ENCODE assay signal across 15 cellular contexts in the genomic region with DNA sequence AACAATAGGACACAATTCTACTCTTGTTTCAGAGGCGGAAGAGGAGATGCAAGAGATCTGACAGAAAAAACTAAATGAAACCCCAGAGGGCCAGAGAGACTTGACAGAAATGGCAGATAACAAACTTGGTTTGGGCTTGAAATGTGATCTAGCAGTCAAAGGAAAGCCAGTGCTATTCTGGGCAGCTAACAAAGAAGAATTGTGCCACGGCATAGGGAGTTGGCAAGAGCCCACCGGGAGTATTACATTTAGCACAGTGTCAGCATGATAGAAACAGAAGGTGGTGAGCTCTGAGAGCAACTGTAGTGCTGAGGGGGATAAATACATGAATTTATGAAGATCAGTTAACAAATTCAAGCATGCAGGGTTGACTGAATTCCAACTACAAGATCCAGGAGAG.
A peak's percentile ranks its signal among the peaks of the same experiment; 100 is the strongest.
DNase-seq lines count a peak whose midpoint lies in the region; ATAC-seq and TF ChIP-seq lines count a peak whose summit lies in the region.
"Had no signal": no experiment of that assay in that cellular context is flagged by ENCODE, and none has a peak within 500 bp of the region (broad histone marks: within the 10 kb centered on the region; RNA-seq: fewer than 3 reads in every experiment).

No MANE protein-coding gene starts in this region.

- H3K4me2 ChIP-seq in BLaER1: peak overlapping the region; percentile 27; the same call in 1 of the 2 replicates
- H3K4me2 ChIP-seq: neural progenitor cell had no signal

- H3K36me3 ChIP-seq in BLaER1: no peaks in the 10 kb centered on the region
- H3K36me3 ChIP-seq: neural progenitor cell had no signal

- H3K4me1 Mint-ChIP-seq in nephron progenitor cell: peaks cover 16% of the 10 kb centered on the region

- no peaks in the 10 kb centered on the region for H3K9me3 ChIP-seq in BLaER1

- no peak for TF ChIP-seq CTCF in nephron progenitor cell (IDR thresholded peaks at IDR 0.05)

- no peak overlapping the region for H3K4me3 Mint-ChIP-seq in nephron progenitor cell
- H3K4me3 Mint-ChIP-seq: neural progenitor cell had no signal

- H4K20me1 ChIP-seq in BLaER1: no peaks in the 10 kb centered on the region

- no peaks in the 10 kb centered on the region for H3K36me3 Mint-ChIP-seq in nephron progenitor cell (ENCODE audit: low read depth)

- H3K27me3 Mint-ChIP-seq in nephron progenitor cell (ENCODE audit: low read depth, poor library complexity): no peaks in the 10 kb centered on the region

- peaks cover 15% of the 10 kb centered on the region for H3K4me1 ChIP-seq in BLaER1

- H3K4me3 ChIP-seq in BLaER1: no peak overlapping the region
- H3K4me3 ChIP-seq: neural progenitor cell had no signal

- DNase-seq in SK-MEL-5 (ENCODE audit: low read depth, low spot score) (peak; percentile 95), foreskin melanocyte (peak; percentile 82), nephron progenitor cell (no peak), DMS153 (lab: John Stamatoyannopoulos, UW) (no peak)
- DNase-seq: activated naive CD4-positive, alpha-beta T cell treated with Interleukin-2 at 50 U/mL for 16 hours; cortex of kidney; DND-41; GOT3; SHP77 treated with DMSO at 0.1 percent for 48 hours had no signal

- peak overlapping the region; percentile 60 for H3K27ac Mint-ChIP-seq in nephron progenitor cell
- H3K27ac Mint-ChIP-seq: neural progenitor cell had no signal

- no peak overlapping the region for H3K27ac ChIP-seq in BLaER1
- H3K27ac ChIP-seq: neural progenitor cell had no signal

- H3K9me3 Mint-ChIP-seq in nephron progenitor cell: no peaks in the 10 kb centered on the region
- H3K9me3 Mint-ChIP-seq: neural progenitor cell had no signal

- H3K27me3 ChIP-seq in BLaER1: no peaks in the 10 kb centered on the region
- H3K27me3 ChIP-seq: neural progenitor cell had no signal

- ATAC-seq in GM19035 (IDR thresholded peaks at IDR 0.05; ENCODE audit: unreplicated experiment) (no peak), HG03378 (IDR thresholded peaks at IDR 0.05; ENCODE audit: unreplicated experiment) (no peak), GM18867 (IDR thresholded peaks at IDR 0.05; ENCODE audit: unreplicated experiment) (no peak)
- ATAC-seq: left lobe of liver had no signal

- H3K9ac ChIP-seq in BLaER1: no peak overlapping the region; the same call in 1 of the 2 replicates
- H3K9ac ChIP-seq: neural progenitor cell had no signal

- in situ Hi-C loops in SK-MEL-5 (cut with HindIII; ENCODE audit: low pct_unique_long_range_greater_than_20kb, low sequenced_read_pairs): no loop called here

Comparison
In these comparisons a context has a peak if more than half of its experiments do, and no peak if none do; other contexts are left out.
1. DNase-seq: peak in SK-MEL-5 (single experiment) and foreskin melanocyte (single experiment); none in nephron progenitor cell (single experiment) and DMS153 (single experiment).